In genomic region chr11:67673358-67673757, GRCh38 we compare ENCODE assay signal across 27 cellular contexts. TPM values are rescaled to one million over a fixed set of nuclear protein-coding genes. Genes with fewer than 3 reads are reported as not detected.
DNase-seq lines count a peak whose midpoint lies in the region; TF ChIP-seq lines count a peak whose summit lies in the region.
"Had no signal": no experiment of that assay in that cellular context is flagged by ENCODE, and none has a peak within 500 bp of the region (broad histone marks: within the 10 kb centered on the region; RNA-seq: fewer than 3 reads in every experiment).

No MANE protein-coding gene starts in this region.

- POLR2A ChIA-PET in MCF 10A (lab: Yijun Ruan, JAX) = interaction anchor here (1.3 kb wide), 1 partner anchor 20 kb away, joined by 3 read pairs; no protein-coding TSS in a partner anchor

- no peak overlapping the region for H3K27ac Mint-ChIP-seq in MCF 10A (ENCODE audit: low read depth, unreplicated experiment)
- H3K27ac Mint-ChIP-seq in activated naive CD4-positive, alpha-beta T cell treated with anti-CD3 and anti-CD28 coated beads for 36 hours = no peak overlapping the region
- H3K27ac Mint-ChIP-seq: B cell, CD14-positive monocyte had no signal

- H3K9me3 ChIP-seq in breast epithelium = no peaks in the 10 kb centered on the region

- TF ChIP-seq CTCF in breast epithelium (IDR thresholded peaks at IDR 0.05) (no peak), MCF 10A (IDR thresholded peaks at IDR 0.05; ENCODE audit: unreplicated experiment) (no peak)

- no peaks in the 10 kb centered on the region for H3K4me1 Mint-ChIP-seq in MCF 10A (ENCODE audit: insufficient read depth, unreplicated experiment)
- H3K4me1 Mint-ChIP-seq in activated naive CD4-positive, alpha-beta T cell treated with anti-CD3 and anti-CD28 coated beads for 36 hours (ENCODE audit: low read depth) = no peaks in the 10 kb centered on the region
- H3K4me1 Mint-ChIP-seq: B cell; CD14-positive monocyte; CD8-positive, alpha-beta memory T cell had no signal

- intact Hi-C loops in breast epithelium (cut with DNase I; ENCODE audit: low total_unique reads) = no loop called here
- intact Hi-C loops in MCF 10A (cut with micrococcal nuclease) = no loop called here
- intact Hi-C loops in posterior vena cava (cut with DNase I) = no loop called here
- intact Hi-C loops in activated naive CD4-positive, alpha-beta T cell treated with anti-CD3 and anti-CD28 coated beads for 36 hours (cut with micrococcal nuclease) = no loop called here

- TF ChIP-seq POLR2A in breast epithelium (IDR thresholded peaks at IDR 0.05) = no peak

- no peak overlapping the region for H3K27ac ChIP-seq in breast epithelium

- H3K4me1 ChIP-seq in breast epithelium = peaks cover 0 to 4% of the 10 kb centered on the region in 2 donors

- peak overlapping the region in 2 of 3 donors; percentile 30 to 55 for H3K4me3 ChIP-seq in breast epithelium

- CTCF ChIA-PET in MCF 10A (lab: Yijun Ruan, JAX) = interaction anchor here (1.4 to 1.5 kb wide), 2 partner anchors 14 to 40 kb away, joined by 3 to 5 read pairs; no protein-coding TSS in a partner anchor
- CTCF ChIA-PET in activated naive CD4-positive, alpha-beta T cell treated with anti-CD3 and anti-CD28 coated beads for 36 hours (lab: Charles Lee) = no interaction called here

- DNase-seq in breast epithelium (ENCODE audit: low spot score in 2 of 2) = no peak
- no peak for DNase-seq in MCF 10A (ENCODE audit: unreplicated experiment)
- peak; percentile 64 for DNase-seq in mesenteric fat pad (ENCODE audit: low spot score)
- DNase-seq in posterior vena cava (ENCODE audit: low spot score) = peak; percentile 46
- peak; percentile 36 for DNase-seq in ureter (ENCODE audit: low spot score)
- no peak for DNase-seq in DMS 273 treated with DMSO at 0.1 percent for 48 hours (lab: John Stamatoyannopoulos, UW)
- no peak for DNase-seq in activated naive CD4-positive, alpha-beta T cell treated with anti-CD3 and anti-CD28 coated beads for 36 hours
- no peak for DNase-seq in NOMO-1 treated with dmso at 0.1 percent for 144 hours (lab: John Stamatoyannopoulos, UW; ENCODE audit: unreplicated experiment)
- DNase-seq: CD8-positive, alpha-beta memory T cell; DMS79 treated with DMSO at 0.1 percent for 48 hours; Karpas-422; MV-4-11; NCI-H1105; NCI-H1436 treated with DMSO at 0.1 percent for 48 hours; NCI-H1930; NCI-H2107; NCI-H524; NCI-H774; NK-92 treated with Interleukin-12 subunit alpha and Interleukin-12 subunit beta, amount 100 ng/mL, for 24 hours; Right ventricle myocardium superior; RPMI8226 had no signal

- H3K36me3 ChIP-seq in breast epithelium = no peaks in the 10 kb centered on the region

- peaks cover 8% of the 10 kb centered on the region for H3K9me3 Mint-ChIP-seq in MCF 10A (ENCODE audit: unreplicated experiment)
- no peaks in the 10 kb centered on the region for H3K9me3 Mint-ChIP-seq in activated naive CD4-positive, alpha-beta T cell treated with anti-CD3 and anti-CD28 coated beads for 36 hours
- H3K9me3 Mint-ChIP-seq: CD8-positive, alpha-beta memory T cell had no signal

- no TSS peak for BruUV-seq in MCF 10A (replicated peaks; lab: Mats Ljungman, UMichigan)

- H3K36me3 Mint-ChIP-seq in MCF 10A (ENCODE audit: insufficient read depth, unreplicated experiment) = no peaks in the 10 kb centered on the region
- H3K36me3 Mint-ChIP-seq in activated naive CD4-positive, alpha-beta T cell treated with anti-CD3 and anti-CD28 coated beads for 36 hours (ENCODE audit: low read depth) = no peaks in the 10 kb centered on the region
- H3K36me3 Mint-ChIP-seq: CD14-positive monocyte; CD8-positive, alpha-beta memory T cell had no signal

- H3K27me3 ChIP-seq in breast epithelium = peaks cover 0 to 5% of the 10 kb centered on the region in 2 donors

- H3K4me3 Mint-ChIP-seq in MCF 10A (ENCODE audit: unreplicated experiment) = no peak overlapping the region
- no peak overlapping the region for H3K4me3 Mint-ChIP-seq in activated naive CD4-positive, alpha-beta T cell treated with anti-CD3 and anti-CD28 coated beads for 36 hours
- H3K4me3 Mint-ChIP-seq: B cell; CD14-positive monocyte; CD8-positive, alpha-beta memory T cell had no signal

- peaks cover 48% of the 10 kb centered on the region for H3K27me3 Mint-ChIP-seq in MCF 10A (ENCODE audit: insufficient read depth, unreplicated experiment)
- H3K27me3 Mint-ChIP-seq in activated naive CD4-positive, alpha-beta T cell treated with anti-CD3 and anti-CD28 coated beads for 36 hours (ENCODE audit: low read depth) = no peaks in the 10 kb centered on the region

RNA-seq across cellular contexts. Expression of gene ALDH3B2, which starts 1.1 kb away (rescaled TPM):
- total RNA-seq in breast epithelium (10 to 100 TPM in 2 of 3 donors, under 1 TPM in 1; 0.32 to 62.3 (median 44.1) TPM), MCF 10A (2022) (not detected in 2 replicates), mesenteric fat pad (not detected), posterior vena cava (not detected), ureter (85.9 TPM)
- not detected for total RNA-seq in activated naive CD4-positive, alpha-beta T cell treated with anti-CD3 and anti-CD28 coated beads for 36 hours
- total RNA-seq: B cell; CD8-positive, alpha-beta memory T cell; HepG2; HT1080; M059J; Right ventricle myocardium superior had no signal

RNA-seq across cellular contexts. Expression of gene ACY3, which starts 22.8 kb away (rescaled TPM):
- under 1 TPM in 2 of 3 donors, not detected in 1; 0.66 to 0.73 TPM for total RNA-seq in breast epithelium
- total RNA-seq in MCF 10A (2022) = not detected in 2 replicates
- total RNA-seq in mesenteric fat pad = not detected
- not detected for total RNA-seq in posterior vena cava
- total RNA-seq in ureter = 0.29 TPM
- total RNA-seq in activated naive CD4-positive, alpha-beta T cell treated with anti-CD3 and anti-CD28 coated beads for 36 hours = not detected
- total RNA-seq: B cell, HT1080, Right ventricle myocardium superior, SK-MEL-5 had no signal

RNA-seq across cellular contexts. Expression of gene TBX10, which starts 33.8 kb away (rescaled TPM):
- total RNA-seq in breast epithelium (not detected), MCF 10A (2022) (not detected in 2 replicates), mesenteric fat pad (not detected), posterior vena cava (not detected), ureter (not detected)
- not detected for total RNA-seq in activated naive CD4-positive, alpha-beta T cell treated with anti-CD3 and anti-CD28 coated beads for 36 hours
- total RNA-seq: B cell; CD8-positive, alpha-beta memory T cell; HT1080; M059J; SK-MEL-5 had no signal

RNA-seq across cellular contexts. Expression of gene NUDT8, which starts 43.6 kb away (rescaled TPM):
- total RNA-seq in breast epithelium = 10 to 100 TPM in 2 of 3 donors, 1 to 10 TPM in 1; 9.7 to 15.1 (median 12.0) TPM
- total RNA-seq in MCF 10A (2022) = 3.6 and 6.9 TPM in 2 replicates
- 12.9 TPM for total RNA-seq in mesenteric fat pad
- total RNA-seq in posterior vena cava = 1 to 10 TPM; 4.6 to 5.7 TPM
- total RNA-seq in ureter = 6.9 TPM
- 10 to 100 TPM; 29.7 to 30.4 TPM for total RNA-seq in activated naive CD4-positive, alpha-beta T cell treated with anti-CD3 and anti-CD28 coated beads for 36 hours

Comparison
In these comparisons a context has a peak if more than half of its experiments do, and no peak if none do; other contexts are left out.
1. DNase-seq: peak in mesenteric fat pad (single experiment), posterior vena cava (single experiment) and ureter (single experiment); none in breast epithelium (0 of 2), MCF 10A (single experiment), DMS 273 treated with DMSO at 0.1 percent for 48 hours (single experiment), activated naive CD4-positive, alpha-beta T cell treated with anti-CD3 and anti-CD28 coated beads for 36 hours (single experiment) and NOMO-1 treated with dmso at 0.1 percent for 144 hours (single experiment).